ENCODE assay signal across 13 cellular contexts in the genomic region with DNA sequence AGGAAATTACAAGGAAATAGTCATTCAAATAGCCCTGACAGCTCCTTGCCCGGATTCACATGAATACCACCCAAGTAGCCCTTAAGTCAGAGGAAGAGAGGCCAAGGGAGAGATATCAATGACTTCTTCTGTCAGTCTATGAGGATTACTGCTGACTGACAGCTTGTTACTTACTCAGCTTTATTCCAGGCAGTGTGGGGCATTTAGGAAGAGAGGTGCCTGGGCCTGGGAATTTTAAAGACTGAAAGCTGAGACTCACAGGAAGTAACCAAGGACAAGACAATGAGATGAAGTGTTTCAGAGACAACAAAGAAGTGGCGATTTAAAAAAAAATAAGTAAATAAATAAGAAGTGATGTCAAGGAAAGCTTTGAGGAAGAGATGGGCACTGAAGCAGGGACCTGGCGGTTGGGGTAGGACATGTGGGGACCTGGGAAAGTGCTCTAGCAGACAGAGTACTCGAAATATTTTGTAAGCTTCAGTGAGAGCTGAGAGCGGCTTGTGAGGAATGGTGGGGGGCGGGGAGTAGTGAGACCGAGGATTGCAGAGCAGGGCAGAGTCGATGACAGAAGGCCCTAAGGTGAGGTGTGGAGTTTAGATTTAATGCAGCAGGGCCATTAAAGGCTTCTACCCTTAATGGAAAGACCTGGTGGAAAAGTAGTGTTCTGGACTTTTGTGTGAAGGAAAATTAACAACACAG. TPM values are rescaled to one million over a fixed set of nuclear protein-coding genes. Genes with fewer than 3 reads are reported as not detected.
DNase-seq lines count a peak whose midpoint lies in the region; ATAC-seq, FAIRE-seq and TF ChIP-seq lines count a peak whose summit lies in the region.
"Had no signal": no experiment of that assay in that cellular context is flagged by ENCODE, and none has a peak within 500 bp of the region (broad histone marks: within the 10 kb centered on the region; RNA-seq: fewer than 3 reads in every experiment).

No MANE protein-coding gene starts in this region.

- POLR2A ChIA-PET in GM12878 (lab: Charles Lee) = interaction anchor here (1.0 to 1.8 kb wide), 6 partner anchors 8 to 180 kb away, joined by 3 to 8 read pairs (median 4); partner anchors contain the start of gene ST3GAL3

- in situ Hi-C loops in GM12878 (cut with MboI) = loop anchor here (10.0 kb wide), 1 partner anchor 269 kb away; the partner anchor contains the start of gene SLC6A9

- TF ChIP-seq RAD21 in GM12878 (IDR thresholded peaks at IDR 0.05; ENCODE audit: insufficient read depth, low read depth, low read length) = no peak

- no peak for TF ChIP-seq EP300 in GM12878 (IDR thresholded peaks at IDR 0.05; ENCODE audit: borderline replicate concordance in 1 of 2, control insufficient read depth in 1 of 2, low read depth in 2 of 2, low read length in 2 of 2)

- H3K79me2 ChIP-seq in GM12878 (ENCODE audit: control insufficient read depth, insufficient read depth, low read length) = peaks cover 5% of the 10 kb centered on the region

- H3K4me1 Mint-ChIP-seq in activated T-helper 1 cell treated with anti-CD3 and anti-CD28 coated beads, Interleukin-12 subunit alpha, Interleukin-12 subunit beta, Interleukin-2, Interleukin-4 antibody, amounts not matched to agents 30 ng/mL and 10 ng/mL and 1 ng/mL, durations not matched to agents 14 hours and 24 hours and 36 hours (ENCODE audit: low read depth) = peaks cover 5% of the 10 kb centered on the region

- no peak for TF ChIP-seq POLR2A in GM12878 (IDR thresholded peaks at IDR 0.05; ENCODE audit: low read depth, low read length)

- ATAC-seq in GM12878 = no peak
- no peak for ATAC-seq in HG03045 (IDR thresholded peaks at IDR 0.05; ENCODE audit: unreplicated experiment)
- ATAC-seq in GM21360 (IDR thresholded peaks at IDR 0.05; ENCODE audit: unreplicated experiment) = no peak
- ATAC-seq: activated CD8-positive, alpha-beta T cell treated with anti-CD3 and anti-CD28 coated beads for 36 hours; left lobe of liver had no signal

- no peaks in the 10 kb centered on the region for H3K27me3 Mint-ChIP-seq in activated T-helper 1 cell treated with anti-CD3 and anti-CD28 coated beads, Interleukin-12 subunit alpha, Interleukin-12 subunit beta, Interleukin-2, Interleukin-4 antibody, amounts not matched to agents 30 ng/mL and 10 ng/mL and 1 ng/mL, durations not matched to agents 14 hours and 24 hours and 36 hours (ENCODE audit: insufficient read depth)
- H3K27me3 Mint-ChIP-seq: activated CD8-positive, alpha-beta T cell treated with anti-CD3 and anti-CD28 coated beads for 36 hours had no signal

- H3K36me3 ChIP-seq in GM12878 (ENCODE audit: control insufficient read depth in 2 of 2, insufficient read depth in 2 of 2, low read length in 1 of 2) = no peaks in the 10 kb centered on the region
- H3K36me3 ChIP-seq in ascending aorta = no peaks in the 10 kb centered on the region
- H3K36me3 ChIP-seq: MG63 had no signal

- H3K27ac Mint-ChIP-seq in activated T-helper 1 cell treated with anti-CD3 and anti-CD28 coated beads, Interleukin-12 subunit alpha, Interleukin-12 subunit beta, Interleukin-2, Interleukin-4 antibody, amounts not matched to agents 30 ng/mL and 10 ng/mL and 1 ng/mL, durations not matched to agents 14 hours and 24 hours and 36 hours = no peak overlapping the region
- H3K27ac Mint-ChIP-seq: activated CD8-positive, alpha-beta T cell treated with anti-CD3 and anti-CD28 coated beads for 36 hours; T-helper 1 cell treated with Interleukin-12 subunit alpha and Interleukin-12 subunit beta and Interleukin-4 antibody, amounts not matched to agents 30 μg/mL and 1 μg/mL, for 36 hours had no signal

- no peak for FAIRE-seq in GM12878 (lab: Jason Lieb, UNC)

- DNase-seq in COLO829 (ENCODE audit: low spot score) (peak; percentile 37), NCI-H2029 (lab: John Stamatoyannopoulos, UW) (peak; percentile 27), GM12878 (ENCODE audit: low read depth, low spot score) (no peak), kidney tubule cell (ENCODE audit: low spot score) (peak; percentile 13), ascending aorta (ENCODE audit: low spot score in 2 of 2) (no peak)
- DNase-seq in activated T-helper 1 cell treated with anti-CD3 and anti-CD28 coated beads, Interleukin-12 subunit alpha, Interleukin-12 subunit beta, Interleukin-2, Interleukin-4 antibody, amounts not matched to agents 30 ng/mL and 10 ng/mL and 1 ng/mL, durations not matched to agents 14 hours and 24 hours and 36 hours (ENCODE audit: low spot score) = no peak
- DNase-seq: activated CD8-positive, alpha-beta T cell treated with anti-CD3 and anti-CD28 coated beads for 36 hours; activated naive CD4-positive, alpha-beta T cell; MG63 had no signal

- intact Hi-C loops in GM12878 (cut with micrococcal nuclease; ENCODE audit: unreplicated experiment) = loop anchor here (2.0 kb wide), 1 partner anchor 71 kb away; no protein-coding TSS in a partner anchor
- intact Hi-C loops in ascending aorta (cut with DNase I) = no loop called here
- intact Hi-C loops in activated T-helper 1 cell treated with anti-CD3 and anti-CD28 coated beads, Interleukin-12 subunit alpha, Interleukin-12 subunit beta, Interleukin-2, Interleukin-4 antibody, amounts not matched to agents 30 ng/mL and 10 ng/mL and 1 ng/mL, durations not matched to agents 14 hours and 24 hours and 36 hours (cut with micrococcal nuclease) = no loop called here

- WGBS in GM12878 (ENCODE audit: insufficient coverage, insufficient replicate concordance, low lambda C conversion rate, missing lambda C conversion rate) = 85% methylated on average over 8 of the region's 8 CpGs

- no peaks in the 10 kb centered on the region for H3K9me3 Mint-ChIP-seq in activated T-helper 1 cell treated with anti-CD3 and anti-CD28 coated beads, Interleukin-12 subunit alpha, Interleukin-12 subunit beta, Interleukin-2, Interleukin-4 antibody, amounts not matched to agents 30 ng/mL and 10 ng/mL and 1 ng/mL, durations not matched to agents 14 hours and 24 hours and 36 hours
- H3K9me3 Mint-ChIP-seq: activated CD8-positive, alpha-beta T cell treated with anti-CD3 and anti-CD28 coated beads for 36 hours; T-helper 1 cell treated with Interleukin-12 subunit alpha and Interleukin-12 subunit beta and Interleukin-4 antibody, amounts not matched to agents 30 μg/mL and 1 μg/mL, for 36 hours had no signal

- H4K20me1 ChIP-seq in GM12878 (ENCODE audit: control insufficient read depth, insufficient read depth) = no peaks in the 10 kb centered on the region

- RAD21 ChIA-PET in GM12878 (lab: Charles Lee; ENCODE audit: unreplicated experiment) = interaction anchor here (0.5 to 9.2 kb wide), 18 partner anchors 8 to 282 kb away, joined by 3 to 587 read pairs (median 5); partner anchors contain the start of genes ARTN, IPO13 and KDM4A

- CTCF ChIA-PET in GM12878 (lab: Yijun Ruan, JAX) = interaction anchor here (0.7 to 14.9 kb wide), 20 partner anchors 7 to 281 kb away, joined by 3 to 1117 read pairs (median 8); partner anchors contain the start of genes ARTN, IPO13 and KDM4A

- no peak overlapping the region; the same call in 1 of the 2 replicates for H3K9ac ChIP-seq in GM12878 (ENCODE audit: control insufficient read depth, insufficient read depth, low read length)

- H3K4me3 ChIP-seq in GM12878 (no peak overlapping the region), ascending aorta (no peak overlapping the region)
- H3K4me3 ChIP-seq: MG63 had no signal

- TF ChIP-seq CTCF in GM12878 (IDR thresholded peaks at IDR 0.05 in 2 of 3, conservative IDR thresholded peaks at IDR 0.05 in 1 of 3; ENCODE audit: control insufficient read depth in 2 of 3, extremely low read depth in 1 of 3, insufficient read depth in 1 of 3, low read depth in 3 of 3, low read length in 3 of 3) (no peak), ascending aorta (IDR thresholded peaks at IDR 0.05) (no peak)

- no TSS peak for BruUV-seq in GM12878 (replicated peaks; lab: Mats Ljungman, UMichigan)

- H3K4me2 ChIP-seq in GM12878 (ENCODE audit: control insufficient read depth, insufficient read depth) = no peak overlapping the region

- peaks cover 31% of the 10 kb centered on the region for H3K4me1 ChIP-seq in GM12878 (ENCODE audit: control insufficient read depth, insufficient read depth, low read length)
- peaks cover 0 to 4% of the 10 kb centered on the region in 2 donors for H3K4me1 ChIP-seq in ascending aorta

- SMC1A ChIA-PET in GM12878 (lab: Charles Lee; ENCODE audit: uncharacterized antibody, unreplicated experiment) = interaction anchor here (0.6 to 9.0 kb wide), 31 partner anchors 7 to 282 kb away, joined by 3 to 481 read pairs (median 5); partner anchors contain the start of genes ARTN, IPO13 and KDM4A

- no peaks in the 10 kb centered on the region for H3K27me3 ChIP-seq in GM12878 (replicated peaks in 1 of 2; ENCODE audit: control insufficient read depth in 2 of 2, insufficient read depth in 2 of 2, low read length in 1 of 2)
- H3K27me3 ChIP-seq in ascending aorta = no peaks in the 10 kb centered on the region
- H3K27me3 ChIP-seq: MG63 had no signal

- no peaks in the 10 kb centered on the region for H3K36me3 Mint-ChIP-seq in activated T-helper 1 cell treated with anti-CD3 and anti-CD28 coated beads, Interleukin-12 subunit alpha, Interleukin-12 subunit beta, Interleukin-2, Interleukin-4 antibody, amounts not matched to agents 30 ng/mL and 10 ng/mL and 1 ng/mL, durations not matched to agents 14 hours and 24 hours and 36 hours (ENCODE audit: low read depth)

- H3K9me3 ChIP-seq in GM12878 (replicated peaks; ENCODE audit: control insufficient read depth, insufficient read depth, low read length) (no peaks in the 10 kb centered on the region), ascending aorta (no peaks in the 10 kb centered on the region)
- H3K9me3 ChIP-seq: MG63 had no signal

- no peak overlapping the region for H2AFZ ChIP-seq in GM12878 (ENCODE audit: control insufficient read depth, low read depth, low read length)

- H3K27ac ChIP-seq in GM12878 (ENCODE audit: control insufficient read depth, insufficient read depth) (peak overlapping the region; percentile 35), ascending aorta (no peak overlapping the region)

- no peak overlapping the region for H3K4me3 Mint-ChIP-seq in activated T-helper 1 cell treated with anti-CD3 and anti-CD28 coated beads, Interleukin-12 subunit alpha, Interleukin-12 subunit beta, Interleukin-2, Interleukin-4 antibody, amounts not matched to agents 30 ng/mL and 10 ng/mL and 1 ng/mL, durations not matched to agents 14 hours and 24 hours and 36 hours
- H3K4me3 Mint-ChIP-seq: activated CD8-positive, alpha-beta T cell treated with anti-CD3 and anti-CD28 coated beads for 36 hours; T-helper 1 cell treated with Interleukin-12 subunit alpha and Interleukin-12 subunit beta and Interleukin-4 antibody, amounts not matched to agents 30 μg/mL and 1 μg/mL, for 36 hours had no signal

RNA-seq across cellular contexts. Expression of gene ST3GAL3, which starts 58.9 kb away (rescaled TPM):
- 84.0 and 84.4 TPM in 2 replicates for total RNA-seq in GM12878 (2013; cell fraction: nucleolus; rRNA removed)
- total RNA-seq in GM12878 (2014; rRNA removed) = 12.5 and 14.1 TPM in 2 replicates
- total RNA-seq in GM12878 (2014; rRNA removed; fragmentation: Illumina TruSeq; extraction: Trizol) = 10.3 and 11.6 TPM in 2 replicates
- 14.7 and 19.3 TPM in 2 replicates for total RNA-seq in GM12878 (2021)
- polyA plus RNA-seq in GM12878 (2011; ENCODE audit: low read depth) = 4.3 TPM
- polyA plus RNA-seq in GM12878 (2011; rRNA removed) = 4.1 and 5.1 TPM in 2 replicates
- polyA plus RNA-seq in GM12878 (2011; cell fraction: cytosol; rRNA removed) = 7.2 and 7.3 TPM in 2 replicates
- 19.0 and 19.8 TPM in 2 replicates for polyA plus RNA-seq in GM12878 (2011; cell fraction: nucleus; rRNA removed)
- polyA plus RNA-seq in GM12878 (2012) = 8.5 and 9.6 TPM in 2 replicates
- 11.6 and 12.4 TPM in 2 replicates for polyA plus RNA-seq in GM12878 (2014; fragmentation: Illumina TruSeq; extraction: Trizol)
- 1 to 10 TPM; 1.2 to 2.2 TPM for polyA plus RNA-seq in GM12878 (2014; fragmentation: Nextera tagmentation; extraction: Ambion mirVana)
- 10.3 and 13.0 TPM in 2 replicates for polyA plus RNA-seq in GM12878 (2014; rRNA removed)
- polyA plus RNA-seq in GM12878 (2016; fragmentation: Nextera tagmentation; extraction: Ambion mirVana) = 10 to 100 TPM; 12.2 to 15.8 TPM
- polyA minus RNA-seq in GM12878 (2011; rRNA and poly(A)+ RNA removed) = 10.5 and 13.4 TPM in 2 replicates
- 3.7 and 4.1 TPM in 2 replicates for polyA minus RNA-seq in GM12878 (2011; cell fraction: cytosol; rRNA and poly(A)+ RNA removed)
- 11.1 and 21.0 TPM in 2 replicates for polyA minus RNA-seq in GM12878 (2011; cell fraction: nucleus; rRNA and poly(A)+ RNA removed)
- 34.3 TPM for total RNA-seq in ascending aorta
- 17.4 and 19.0 TPM in 2 replicates for total RNA-seq in activated T-helper 1 cell treated with anti-CD3 and anti-CD28 coated beads, Interleukin-12 subunit alpha, Interleukin-12 subunit beta, Interleukin-2, Interleukin-4 antibody, amounts not matched to agents 30 ng/mL and 10 ng/mL and 1 ng/mL, durations not matched to agents 14 hours and 24 hours and 36 hours

Comparison
In these comparisons a context has a peak if more than half of its experiments do, and no peak if none do; other contexts are left out.
1. DNase-seq: peak in COLO829 (single experiment), NCI-H2029 (single experiment) and kidney tubule cell (single experiment); none in GM12878 (single experiment), ascending aorta (0 of 2) and activated T-helper 1 cell treated with anti-CD3 and anti-CD28 coated beads, Interleukin-12 subunit alpha, Interleukin-12 subunit beta, Interleukin-2, Interleukin-4 antibody, amounts not matched to agents 30 ng/mL and 10 ng/mL and 1 ng/mL, durations not matched to agents 14 hours and 24 hours and 36 hours (single experiment).